In genomic region chr10:13302821-13303555, GRCh38 we compare ENCODE assay signal across 8 cellular contexts. TPM values are rescaled to one million over a fixed set of nuclear protein-coding genes. Genes with fewer than 3 reads are reported as not detected.
A peak's percentile ranks its signal among the peaks of the same experiment; 100 is the strongest.
DNase-seq lines count a peak whose midpoint lies in the region; ATAC-seq and TF ChIP-seq lines count a peak whose summit lies in the region.

No MANE protein-coding gene starts in this region.

- TF ChIP-seq CTCF in activated B cell treated with CpG ODN at 0.5 μM for 24 hours (IDR thresholded peaks at IDR 0.05) (no peak), liver (IDR thresholded peaks at IDR 0.05; ENCODE audit: low read depth, low read length, missing input control) (no peak), testis (IDR thresholded peaks at IDR 0.05) (no peak)

- DNase-seq in activated CD4-positive, alpha-beta T cell treated with anti-CD3 and anti-CD28 coated beads, Interleukin-2, amount 10 ng/mL, durations not matched to agents 7 days and 5 days, result no peak
- no peak for DNase-seq in activated CD4-positive, alpha-beta T cell treated with anti-CD3 and anti-CD28 coated beads, Interleukin-2, amount 50 U/mL, for 4 hours
- no peak for DNase-seq in activated B cell treated with CpG ODN at 0.5 μM for 24 hours
- DNase-seq in testis, result no peak
- no peak for DNase-seq in GOT3 (lab: John Stamatoyannopoulos, UW)
- no peak for DNase-seq in left lobe of liver (ENCODE audit: low spot score)
- no peak for DNase-seq in NCI-H2029 (lab: John Stamatoyannopoulos, UW)

- H3K9me3 ChIP-seq in liver (ENCODE audit: control insufficient read depth in 4 of 4, low read length in 3 of 4) (no peaks in the 10 kb centered on the region), testis (no peaks in the 10 kb centered on the region)

- peaks cover 1% of the 10 kb centered on the region for H3K36me3 Mint-ChIP-seq in activated CD4-positive, alpha-beta T cell treated with anti-CD3 and anti-CD28 coated beads, Interleukin-2, amount 10 ng/mL, durations not matched to agents 7 days and 5 days (ENCODE audit: low read depth)
- no peaks in the 10 kb centered on the region for H3K36me3 Mint-ChIP-seq in activated B cell treated with CpG ODN at 0.5 μM for 24 hours (ENCODE audit: low read depth)

- TF ChIP-seq RAD21 in liver (IDR thresholded peaks at IDR 0.05), result no peak

- no peaks in the 10 kb centered on the region for H3K27me3 Mint-ChIP-seq in activated CD4-positive, alpha-beta T cell treated with anti-CD3 and anti-CD28 coated beads, Interleukin-2, amount 10 ng/mL, durations not matched to agents 7 days and 5 days
- H3K27me3 Mint-ChIP-seq in activated B cell treated with CpG ODN at 0.5 μM for 24 hours, result no peaks in the 10 kb centered on the region

- no peak overlapping the region for H3K4me3 ChIP-seq in liver (ENCODE audit: low read depth in 1 of 3, low read length in 3 of 3)
- H3K4me3 ChIP-seq in testis, result peak overlapping the region; percentile 43 to 70

- H3K36me3 ChIP-seq in liver (ENCODE audit: control insufficient read depth in 4 of 4, insufficient read depth in 3 of 4, low read depth in 1 of 4, low read length in 3 of 4), result peaks cover 0 to 3% (median under 1%) of the 10 kb centered on the region in 4 donors
- no peaks in the 10 kb centered on the region for H3K36me3 ChIP-seq in testis (ENCODE audit: low read depth, missing control alignments)

- H3K27ac ChIP-seq in liver (ENCODE audit: low read depth in 1 of 2, low read length in 2 of 2), result peak overlapping the region; percentile 96 to 98
- H3K27ac ChIP-seq in testis, result peak overlapping the region in 1 of 2 donors; percentile 99

- no peaks in the 10 kb centered on the region for H3K9me3 Mint-ChIP-seq in activated CD4-positive, alpha-beta T cell treated with anti-CD3 and anti-CD28 coated beads, Interleukin-2, amount 10 ng/mL, durations not matched to agents 7 days and 5 days
- no peaks in the 10 kb centered on the region for H3K9me3 Mint-ChIP-seq in activated B cell treated with CpG ODN at 0.5 μM for 24 hours

- no peak for TF ChIP-seq POLR2A in testis (IDR thresholded peaks at IDR 0.05)

- ATAC-seq in activated B cell treated with CpG ODN at 0.5 μM for 24 hours (ENCODE audit: low read depth) (no peak), left lobe of liver (no peak)

- intact Hi-C loops in activated B cell treated with CpG ODN at 0.5 μM for 24 hours (cut with micrococcal nuclease), result loop anchor here (1.0 to 5.0 kb wide), 11 partner anchors 15 to 1649 kb away; partner anchors contain the start of genes DCLRE1C, MCM10, OPTN and PRPF18
- intact Hi-C loops in testis (cut with DNase I; ENCODE audit: low total_unique reads), result loop anchor here (10.0 kb wide), 1 partner anchor 138 kb away; the partner anchor contains the start of gene MCM10

- H3K9ac ChIP-seq in liver (ENCODE audit: low read depth in 1 of 2, low read length in 2 of 2), result no peak overlapping the region

- peak overlapping the region; percentile 100 for H3K27ac Mint-ChIP-seq in activated CD4-positive, alpha-beta T cell treated with anti-CD3 and anti-CD28 coated beads, Interleukin-2, amount 10 ng/mL, durations not matched to agents 7 days and 5 days
- H3K27ac Mint-ChIP-seq in activated B cell treated with CpG ODN at 0.5 μM for 24 hours, result no peak overlapping the region

- CTCF ChIA-PET in activated CD4-positive, alpha-beta T cell treated with anti-CD3 and anti-CD28 coated beads, Interleukin-2, amount 10 ng/mL, durations not matched to agents 7 days and 5 days (lab: Charles Lee), result interaction anchor here (0.6 to 3.8 kb wide), 29 partner anchors 8 to 203 kb away, joined by 3 to 32 read pairs (median 4); partner anchors contain the start of genes MCM10 and OPTN
- CTCF ChIA-PET in activated B cell treated with CpG ODN at 0.5 μM for 24 hours (lab: Charles Lee), result interaction anchor here (0.6 to 2.5 kb wide), 11 partner anchors 12 to 953 kb away, joined by 3 to 32 read pairs (median 4); partner anchors contain the start of gene MCM10

- peak overlapping the region; percentile 86 for H3K4me3 Mint-ChIP-seq in activated CD4-positive, alpha-beta T cell treated with anti-CD3 and anti-CD28 coated beads, Interleukin-2, amount 10 ng/mL, durations not matched to agents 7 days and 5 days
- peak overlapping the region; percentile 90 for H3K4me3 Mint-ChIP-seq in activated B cell treated with CpG ODN at 0.5 μM for 24 hours

- H3K27me3 ChIP-seq in liver (ENCODE audit: control insufficient read depth in 4 of 4, insufficient read depth in 4 of 4, low read length in 3 of 4), result no peaks in the 10 kb centered on the region
- H3K27me3 ChIP-seq in testis, result no peaks in the 10 kb centered on the region

- H3K4me1 ChIP-seq in liver (ENCODE audit: control insufficient read depth in 4 of 4, insufficient read depth in 4 of 4, low read length in 3 of 4) (peaks cover 5 to 13% (median 9%) of the 10 kb centered on the region in 4 donors), testis (peaks cover 7% of the 10 kb centered on the region)

- POLR2A ChIA-PET in activated CD4-positive, alpha-beta T cell treated with anti-CD3 and anti-CD28 coated beads, Interleukin-2, amount 10 ng/mL, durations not matched to agents 7 days and 5 days (lab: Charles Lee), result interaction anchor here (0.6 kb wide), 2 partner anchors 83 to 712 kb away, joined by 3 read pairs; no protein-coding TSS in a partner anchor
- POLR2A ChIA-PET in activated B cell treated with CpG ODN at 0.5 μM for 24 hours (lab: Charles Lee), result interaction anchor here (0.6 to 4.7 kb wide), 10 partner anchors 12 to 881 kb away, joined by 3 to 68 read pairs (median 4); partner anchors contain the start of genes MCM10, OPTN, PRPF18 and SEPHS1

- WGBS in liver, result 83% methylated on average over 23 of the region's 23 CpGs
- 61 to 69% methylated on average over 23 of the region's 23 CpGs for WGBS in testis, 2 donors

- peaks cover 25% of the 10 kb centered on the region for H3K4me1 Mint-ChIP-seq in activated CD4-positive, alpha-beta T cell treated with anti-CD3 and anti-CD28 coated beads, Interleukin-2, amount 10 ng/mL, durations not matched to agents 7 days and 5 days
- peaks cover 27% of the 10 kb centered on the region for H3K4me1 Mint-ChIP-seq in activated B cell treated with CpG ODN at 0.5 μM for 24 hours

TF ChIP-seq in liver, 16 proteins besides CTCF, POLR2A, EP300 and RAD21:
- TF ChIP-seq HNF4A (conservative IDR thresholded peaks at IDR 0.05), result no peak
- TF ChIP-seq ATF3 (IDR thresholded peaks at IDR 0.05), result no peak
- no peak for TF ChIP-seq JUND (IDR thresholded peaks at IDR 0.05)
- TF ChIP-seq REST (IDR thresholded peaks at IDR 0.05), result no peak
- TF ChIP-seq HNF4G (IDR thresholded peaks at IDR 0.05), result no peak
- TF ChIP-seq MAX (IDR thresholded peaks at IDR 0.05), result no peak
- TF ChIP-seq YY1 (IDR thresholded peaks at IDR 0.05), result no peak
- TF ChIP-seq NR2F2 (IDR thresholded peaks at IDR 0.05), result no peak
TF ChIP-seq in liver: peak in this region for 0.

RNA-seq across cellular contexts. Expression of gene PHYH, which starts 3.1 kb away (rescaled TPM):
- total RNA-seq in activated CD4-positive, alpha-beta T cell treated with anti-CD3 and anti-CD28 coated beads, Interleukin-2, amount 10 ng/mL, durations not matched to agents 7 days and 5 days, result 10 to 100 TPM in 1 of 2 experiments, 1 to 10 TPM in 1; 9.8 to 12.0 TPM
- total RNA-seq in activated B cell treated with CpG ODN at 0.5 μM for 24 hours, result 10.4 and 10.8 TPM in 2 replicates
- total RNA-seq in liver, result 10 to 100 TPM; 45.4 to 70.7 TPM
- polyA plus RNA-seq in liver, result 100 to 1,000 TPM; 103 to 139 TPM
- 10 to 100 TPM; 27.2 to 33.1 TPM for total RNA-seq in testis
- polyA plus RNA-seq in testis (ENCODE audit: insufficient read depth, low read depth, low replicate concordance), result 31.1 TPM
- total RNA-seq in left lobe of liver, result 140 TPM

RNA-seq across cellular contexts. Expression of gene SEPHS1, which starts 45.1 kb away (rescaled TPM):
- total RNA-seq in activated CD4-positive, alpha-beta T cell treated with anti-CD3 and anti-CD28 coated beads, Interleukin-2, amount 10 ng/mL, durations not matched to agents 7 days and 5 days, result 10 to 100 TPM; 74.4 to 74.9 TPM
- total RNA-seq in activated B cell treated with CpG ODN at 0.5 μM for 24 hours, result 36.7 and 38.0 TPM in 2 replicates
- total RNA-seq in liver, result 10 to 100 TPM; 21.9 to 39.3 TPM
- polyA plus RNA-seq in liver, result 10 to 100 TPM; 10.4 to 34.7 TPM
- 10 to 100 TPM; 31.1 to 41.7 TPM for total RNA-seq in testis
- polyA plus RNA-seq in testis (ENCODE audit: insufficient read depth, low read depth, low replicate concordance), result 48.3 TPM
- total RNA-seq in left lobe of liver, result 33.8 TPM

Comparison
In these comparisons a context has a peak if more than half of its experiments do, and no peak if none do; other contexts are left out.
1. H3K4me3 ChIP-seq: peak in testis (2 of 2); none in liver (0 of 3).